Comparison of ENCODE assay signal across 14 cellular contexts in genomic region chr15:47720555-47720954, GRCh38. TPM values are rescaled to one million over a fixed set of nuclear protein-coding genes. Genes with fewer than 3 reads are reported as not detected.
DNase-seq lines count a peak whose midpoint lies in the region; ATAC-seq and TF ChIP-seq lines count a peak whose summit lies in the region.
"Had no signal": no experiment of that assay in that cellular context is flagged by ENCODE, and none has a peak within 500 bp of the region (broad histone marks: within the 10 kb centered on the region; RNA-seq: fewer than 3 reads in every experiment).

No MANE protein-coding gene starts in this region.

- H3K36me3 ChIP-seq in cardiac muscle cell (no peaks in the 10 kb centered on the region), heart right ventricle (no peaks in the 10 kb centered on the region), duodenal mucosa (ENCODE audit: control insufficient read depth in 1 of 2, insufficient read depth in 2 of 2, low read length in 2 of 2) (peaks cover 0 to 5% of the 10 kb centered on the region in 2 donors), muscle layer of duodenum (ENCODE audit: control insufficient read depth in 1 of 2, insufficient read depth in 2 of 2, low read length in 2 of 2) (no peaks in the 10 kb centered on the region)

- no peaks in the 10 kb centered on the region for H3K36me3 Mint-ChIP-seq in type B pancreatic cell
- H3K36me3 Mint-ChIP-seq: naive thymus-derived CD4-positive, alpha-beta T cell had no signal

- no peak overlapping the region for H3K9ac ChIP-seq in duodenal mucosa (ENCODE audit: low read depth in 1 of 2, low read length in 2 of 2)

- no peak for TF ChIP-seq CTCF in cardiac muscle cell (IDR thresholded peaks at IDR 0.05; ENCODE audit: low read depth, low read length)
- no peak for TF ChIP-seq CTCF in heart right ventricle (IDR thresholded peaks at IDR 0.05)
- TF ChIP-seq CTCF in type B pancreatic cell (conservative IDR thresholded peaks at IDR 0.05), result no peak

- no peaks in the 10 kb centered on the region for H3K9me3 ChIP-seq in cardiac muscle cell (ENCODE audit: low read depth)
- no peaks in the 10 kb centered on the region for H3K9me3 ChIP-seq in heart right ventricle
- no peaks in the 10 kb centered on the region for H3K9me3 ChIP-seq in duodenal mucosa (ENCODE audit: control insufficient read depth in 1 of 2, low read length in 2 of 2)
- H3K9me3 ChIP-seq in muscle layer of duodenum (ENCODE audit: control insufficient read depth in 1 of 2, low read length in 2 of 2), result no peaks in the 10 kb centered on the region
- H3K9me3 ChIP-seq: MG63 had no signal

- no peak for ATAC-seq in heart right ventricle
- ATAC-seq: activated naive CD4-positive, alpha-beta T cell treated with anti-CD3 and anti-CD28 coated beads, Interleukin-2, amount 50 U/mL, for 72 hours; naive thymus-derived CD4-positive, alpha-beta T cell; SK-N-SH treated with all-trans-retinoic acid at 6 μM for 48 hours had no signal

- no peak for DNase-seq in cardiac muscle cell (ENCODE audit: low read depth in 1 of 2, low spot score in 1 of 2)
- no peak for DNase-seq in heart right ventricle
- no peak for DNase-seq in type B pancreatic cell (ENCODE audit: extremely low spot score, unreplicated experiment)
- DNase-seq in COR-L47 (lab: John Stamatoyannopoulos, UW), result no peak
- no peak for DNase-seq in OCI-M1 (lab: John Stamatoyannopoulos, UW)
- no peak for DNase-seq in activated naive CD4-positive, alpha-beta T cell treated with anti-CD3 and anti-CD28 coated beads, Interleukin-2, amount 50 U/mL, for 16 hours
- DNase-seq: DMS 273 treated with DMSO at 0.1 percent for 48 hours; MG63; naive thymus-derived CD4-positive, alpha-beta T cell; NCI-H2107 had no signal

- H3K4me1 ChIP-seq in cardiac muscle cell (ENCODE audit: low read depth) (peaks cover 60% of the 10 kb centered on the region), heart right ventricle (peaks cover 0 to 79% (median 41%) of the 10 kb centered on the region in 9 donors), duodenal mucosa (ENCODE audit: control insufficient read depth in 1 of 2, insufficient read depth in 2 of 2, low read length in 2 of 2) (peaks cover 30 to 39% of the 10 kb centered on the region in 2 donors), muscle layer of duodenum (ENCODE audit: control insufficient read depth in 1 of 2, insufficient read depth in 2 of 2, low read length in 2 of 2) (peaks cover 0 to 43% of the 10 kb centered on the region in 2 donors)

- H3K4me3 Mint-ChIP-seq in type B pancreatic cell, result peak overlapping the region; percentile 80
- H3K4me3 Mint-ChIP-seq: naive thymus-derived CD4-positive, alpha-beta T cell had no signal

- H3K4me3 ChIP-seq in cardiac muscle cell (peak overlapping the region; percentile 83), heart right ventricle (peak overlapping the region in 5 of 10 donors; percentile 89 to 98 (median 92)), duodenal mucosa (ENCODE audit: low read depth in 1 of 2, low read length in 2 of 2) (peak overlapping the region; percentile 84 to 87), muscle layer of duodenum (ENCODE audit: low read depth in 1 of 2, low read length in 2 of 2) (peak overlapping the region; percentile 19 to 82)

- no peaks in the 10 kb centered on the region for H3K27me3 ChIP-seq in cardiac muscle cell
- peaks cover 0 to 48% (median 0%) of the 10 kb centered on the region in 7 donors for H3K27me3 ChIP-seq in heart right ventricle
- no peaks in the 10 kb centered on the region for H3K27me3 ChIP-seq in duodenal mucosa (ENCODE audit: control insufficient read depth in 1 of 2, insufficient read depth in 2 of 2, low read length in 2 of 2)
- H3K27me3 ChIP-seq in muscle layer of duodenum (ENCODE audit: low read depth, low read length), result no peaks in the 10 kb centered on the region
- H3K27me3 ChIP-seq: MG63 had no signal

- no peaks in the 10 kb centered on the region for H3K9me3 Mint-ChIP-seq in type B pancreatic cell
- H3K9me3 Mint-ChIP-seq: activated naive CD4-positive, alpha-beta T cell treated with anti-CD3 and anti-CD28 coated beads, Interleukin-2, amount 50 U/mL, for 72 hours had no signal

- peaks cover 43% of the 10 kb centered on the region for H3K4me1 Mint-ChIP-seq in type B pancreatic cell (ENCODE audit: unreplicated experiment)

- peaks cover 46% of the 10 kb centered on the region for H3K27me3 Mint-ChIP-seq in type B pancreatic cell

- H3K27ac ChIP-seq in cardiac muscle cell (no peak overlapping the region), heart right ventricle (peak overlapping the region in 5 of 10 donors; percentile 22 to 94 (median 90)), duodenal mucosa (ENCODE audit: low read depth, low read length) (no peak overlapping the region), muscle layer of duodenum (ENCODE audit: low read length) (peak overlapping the region; percentile 19)

- 43 to 47% methylated on average over 4 of the region's 4 CpGs for WGBS in heart right ventricle, 2 donors

- no peak overlapping the region for H3K27ac Mint-ChIP-seq in type B pancreatic cell
- H3K27ac Mint-ChIP-seq: activated naive CD4-positive, alpha-beta T cell treated with anti-CD3 and anti-CD28 coated beads, Interleukin-2, amount 50 U/mL, for 72 hours; naive thymus-derived CD4-positive, alpha-beta T cell had no signal

- intact Hi-C loops in heart right ventricle (cut with DNase I), result loop anchor here in 1 of 10 donors (10.0 kb wide), 1 partner anchor 74 kb away; no protein-coding TSS in a partner anchor

RNA-seq across cellular contexts. Expression of gene SEMA6D, which starts 3.2 kb away (rescaled TPM):
- total RNA-seq in cardiac muscle cell (71.3 and 90.6 TPM in 2 replicates), heart right ventricle (10 to 100 TPM in 7 of 10 donors, 1 to 10 TPM in 3; 4.6 to 20.1 (median 12.9) TPM), type B pancreatic cell (ENCODE audit: low replicate concordance) (11.3 and 22.2 TPM in 2 replicates)
- polyA plus RNA-seq in cardiac muscle cell (77.6 and 100 TPM in 2 replicates), heart right ventricle (1 to 10 TPM; 1.4 to 7.3 TPM)
- total RNA-seq: activated naive CD4-positive, alpha-beta T cell treated with anti-CD3 and anti-CD28 coated beads, Interleukin-2, amount 50 U/mL, for 72 hours; naive thymus-derived CD4-positive, alpha-beta T cell had no signal
- polyA plus RNA-seq: naive thymus-derived CD4-positive, alpha-beta T cell had no signal
